8 cellular contexts compared by ENCODE assay signal in genomic region chrY:2913066-2913815, GRCh38. TPM values are rescaled to one million over a fixed set of nuclear protein-coding genes. Genes with fewer than 3 reads are reported as not detected.
DNase-seq lines count a peak whose midpoint lies in the region; ATAC-seq and TF ChIP-seq lines count a peak whose summit lies in the region.

No MANE protein-coding gene starts in this region.

- DNase-seq in GM10266 (ENCODE audit: extremely low spot score), result no peak
- peak; percentile 53 for DNase-seq in activated CD8-positive, alpha-beta T cell treated with anti-CD3 and anti-CD28 coated beads for 36 hours
- peak; percentile 28 for DNase-seq in myocyte (ENCODE audit: low read depth)
- no peak for DNase-seq in NCI-H226
- DNase-seq in Caco-2, result no peak
- DNase-seq in NOMO-1 treated with DMSO at 0.1 percent for 48 hours (lab: John Stamatoyannopoulos, UW; ENCODE audit: unreplicated experiment), result no peak

- H3K27ac Mint-ChIP-seq in activated CD8-positive, alpha-beta T cell treated with anti-CD3 and anti-CD28 coated beads for 36 hours, result peak overlapping the region; percentile 34
- no peak overlapping the region for H3K27ac Mint-ChIP-seq in Caco-2 (ENCODE audit: unreplicated experiment)

- H3K4me3 ChIP-seq in Caco-2 (ENCODE audit: low read depth, low read length), result no peak overlapping the region

- no peaks in the 10 kb centered on the region for H3K4me1 ChIP-seq in Caco-2

- peaks cover 2% of the 10 kb centered on the region for H3K36me3 Mint-ChIP-seq in activated CD8-positive, alpha-beta T cell treated with anti-CD3 and anti-CD28 coated beads for 36 hours (ENCODE audit: low read depth)
- H3K36me3 Mint-ChIP-seq in Caco-2 (ENCODE audit: insufficient read depth, unreplicated experiment), result no peaks in the 10 kb centered on the region

- TF ChIP-seq CTCF in GM10266 (IDR thresholded peaks at IDR 0.05; ENCODE audit: control insufficient read depth, insufficient read depth, low read depth, missing control alignments) (peak; percentile 31), Caco-2 (IDR thresholded peaks at IDR 0.05; ENCODE audit: insufficient read depth in 1 of 2, low read depth in 1 of 2, low read length in 1 of 2, severe bottlenecking in 1 of 2, unreplicated experiment in 1 of 2) (no peak)
- TF ChIP-seq CTCF in activated CD8-positive, alpha-beta T cell treated with anti-CD3 and anti-CD28 coated beads for 36 hours (IDR thresholded peaks at IDR 0.05), result no peak

- peaks cover 8% of the 10 kb centered on the region for H3K4me1 Mint-ChIP-seq in activated CD8-positive, alpha-beta T cell treated with anti-CD3 and anti-CD28 coated beads for 36 hours (ENCODE audit: low read depth)
- H3K4me1 Mint-ChIP-seq in Caco-2 (ENCODE audit: low read depth, unreplicated experiment), result no peaks in the 10 kb centered on the region

- H3K9me3 Mint-ChIP-seq in activated CD8-positive, alpha-beta T cell treated with anti-CD3 and anti-CD28 coated beads for 36 hours, result peaks cover 5% of the 10 kb centered on the region
- no peaks in the 10 kb centered on the region for H3K9me3 Mint-ChIP-seq in Caco-2 (ENCODE audit: unreplicated experiment)

- ATAC-seq in HG03439 (IDR thresholded peaks at IDR 0.05; ENCODE audit: unreplicated experiment) (peak; percentile 79), GM21447 (IDR thresholded peaks at IDR 0.05; ENCODE audit: unreplicated experiment) (no peak)
- ATAC-seq in activated CD8-positive, alpha-beta T cell treated with anti-CD3 and anti-CD28 coated beads for 36 hours, result peak; percentile 84

- no TSS peak for BruUV-seq in Caco-2 (replicated peaks; lab: Mats Ljungman, UMichigan)

- no peaks in the 10 kb centered on the region for H3K27me3 Mint-ChIP-seq in activated CD8-positive, alpha-beta T cell treated with anti-CD3 and anti-CD28 coated beads for 36 hours
- no peaks in the 10 kb centered on the region for H3K27me3 Mint-ChIP-seq in Caco-2 (ENCODE audit: insufficient read depth, unreplicated experiment)

- no peaks in the 10 kb centered on the region for H3K36me3 ChIP-seq in Caco-2 (ENCODE audit: control insufficient read depth, insufficient read depth, low read length)

- H3K4me3 Mint-ChIP-seq in activated CD8-positive, alpha-beta T cell treated with anti-CD3 and anti-CD28 coated beads for 36 hours, result no peak overlapping the region
- no peak overlapping the region for H3K4me3 Mint-ChIP-seq in Caco-2 (ENCODE audit: unreplicated experiment)

- POLR2A ChIA-PET in activated CD8-positive, alpha-beta T cell treated with anti-CD3 and anti-CD28 coated beads for 36 hours (lab: Charles Lee), result no interaction called here
- POLR2A ChIA-PET in Caco-2 (lab: Charles Lee), result no interaction called here

- intact Hi-C loops in activated CD8-positive, alpha-beta T cell treated with anti-CD3 and anti-CD28 coated beads for 36 hours (cut with micrococcal nuclease), result no loop called here
- intact Hi-C loops in Caco-2 (cut with micrococcal nuclease; ENCODE audit: unreplicated experiment), result no loop called here

- CTCF ChIA-PET in activated CD8-positive, alpha-beta T cell treated with anti-CD3 and anti-CD28 coated beads for 36 hours (lab: Charles Lee), result interaction anchor here (0.6 kb wide), 1 partner anchor 96 kb away, joined by 3 read pairs; no protein-coding TSS in a partner anchor
- CTCF ChIA-PET in Caco-2 (lab: Charles Lee), result no interaction called here

- no peaks in the 10 kb centered on the region for H3K9me3 ChIP-seq in Caco-2

- no peaks in the 10 kb centered on the region for H3K27me3 ChIP-seq in Caco-2 (replicated peaks; ENCODE audit: control insufficient read depth, insufficient read depth, low read length)

RNA-seq across cellular contexts. Expression of gene ZFY, which starts 21.9 kb away (rescaled TPM):
- 10 to 100 TPM; 13.4 to 16.8 TPM for total RNA-seq in activated CD8-positive, alpha-beta T cell treated with anti-CD3 and anti-CD28 coated beads for 36 hours
- total RNA-seq in myocyte (17.0 and 17.7 TPM in 2 replicates), Caco-2 (2022) (not detected in 2 replicates)
- polyA plus RNA-seq in myocyte (2012), result 3.3 TPM

Comparison
In these comparisons a context has a peak if more than half of its experiments do, and no peak if none do; other contexts are left out.
1. DNase-seq: peak in activated CD8-positive, alpha-beta T cell treated with anti-CD3 and anti-CD28 coated beads for 36 hours (single experiment) and myocyte (single experiment); none in GM10266 (single experiment), NCI-H226 (single experiment), Caco-2 (0 of 2) and NOMO-1 treated with DMSO at 0.1 percent for 48 hours (single experiment).